ENCODE assay signal across 28 cellular contexts in the genomic region with DNA sequence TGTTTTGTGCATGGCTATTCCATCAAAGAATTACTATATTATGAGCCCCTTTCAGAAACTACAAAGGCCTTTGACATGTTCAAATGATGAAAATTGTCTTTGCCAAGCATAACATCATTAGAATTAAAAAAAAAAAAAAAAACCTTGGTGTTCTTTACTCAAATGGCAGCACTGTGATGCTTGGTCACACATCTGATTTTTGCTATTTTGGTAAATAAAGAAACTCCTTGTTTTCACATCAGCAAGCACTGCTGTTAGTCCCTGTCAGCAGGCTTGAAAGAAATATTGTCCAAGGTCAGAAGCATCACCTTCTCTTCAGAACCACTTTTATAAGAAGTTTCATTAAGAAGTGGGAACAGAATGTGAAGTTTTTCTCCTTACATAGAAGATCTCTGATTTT.
"Had no signal": no experiment of that assay in that cellular context is flagged by ENCODE, and none has a peak within 500 bp of the region (broad histone marks: within the 10 kb centered on the region; RNA-seq: fewer than 3 reads in every experiment).

No MANE protein-coding gene starts in this region.

- DNase-seq: colonic mucosa; cortex of kidney; effector CD8-positive, alpha-beta T cell; effector memory CD8-positive, alpha-beta T cell; endodermal cell; erythroblast; esophagus squamous epithelium; foreskin fibroblast; foreskin melanocyte; gastrocnemius medialis; glutamatergic neuron; head of caudate nucleus; heart right ventricle; hippocampal formation; immature natural killer cell; islet precursor cell; kidney; kidney glomerular epithelial cell; left colon; left lung; left ventricle myocardium superior; lower lobe of right lung; mesendoderm; midbrain had no signal

- H3K27me3 ChIP-seq: colonic mucosa, esophagus squamous epithelium, gastrocnemius medialis, heart right ventricle, left lung had no signal

- H3K4me1 Mint-ChIP-seq: endodermal cell, immature natural killer cell, memory B cell had no signal

- H3K27me3 Mint-ChIP-seq: dendritic cell treated with granulocyte-macrophage colony-stimulating factor and Interleukin-4, amounts not matched to agents 40 ng/mL and 50 ng/mL, for 4 days; effector memory CD8-positive, alpha-beta T cell; memory B cell had no signal

- H3K27ac ChIP-seq: colonic mucosa, epithelial cell of prostate, esophagus squamous epithelium, gastrocnemius medialis, heart right ventricle, left lung, lower lobe of right lung had no signal

- H3K9me3 ChIP-seq: colonic mucosa, gastrocnemius medialis had no signal

- H3K27ac Mint-ChIP-seq: dendritic cell treated with granulocyte-macrophage colony-stimulating factor and Interleukin-4, amounts not matched to agents 40 ng/mL and 50 ng/mL, for 4 days; effector memory CD8-positive, alpha-beta T cell; endodermal cell; immature natural killer cell; memory B cell had no signal

- H3K4me1 ChIP-seq: colonic mucosa, esophagus squamous epithelium, gastrocnemius medialis, heart right ventricle, left lung, lower lobe of right lung had no signal

- H3K36me3 ChIP-seq: colonic mucosa, esophagus squamous epithelium, gastrocnemius medialis, heart right ventricle, left lung, lower lobe of right lung had no signal

- ATAC-seq: effector memory CD8-positive, alpha-beta T cell; esophagus mucosa; gastrocnemius medialis; heart right ventricle; left colon; left lung; left ventricle myocardium superior; lower lobe of right lung had no signal

- H3K36me3 Mint-ChIP-seq: immature natural killer cell, memory B cell had no signal

- H3K4me3 Mint-ChIP-seq: dendritic cell treated with granulocyte-macrophage colony-stimulating factor and Interleukin-4, amounts not matched to agents 40 ng/mL and 50 ng/mL, for 4 days; effector memory CD8-positive, alpha-beta T cell; endodermal cell; immature natural killer cell; memory B cell had no signal

- H3K4me3 ChIP-seq: colonic mucosa, esophagus squamous epithelium, gastrocnemius medialis, heart right ventricle, left lung, lower lobe of right lung had no signal
